ENCODE assay signal across 26 cellular contexts in genomic region chr2:143742631-143743030, GRCh38.
A peak's percentile ranks its signal among the peaks of the same experiment; 100 is the strongest.
DNase-seq lines count a peak whose midpoint lies in the region; ATAC-seq and TF ChIP-seq lines count a peak whose summit lies in the region.
"Had no signal": no experiment of that assay in that cellular context is flagged by ENCODE, and none has a peak within 500 bp of the region (broad histone marks: within the 10 kb centered on the region; RNA-seq: fewer than 3 reads in every experiment).

No MANE protein-coding gene starts in this region.

- no peak overlapping the region for H3K27ac ChIP-seq in CD8-positive, alpha-beta T cell (ENCODE audit: low read depth, low read length)
- H3K27ac ChIP-seq in SK-N-MC (peak overlapping the region; percentile 79), neural progenitor cell (no peak overlapping the region)
- H3K27ac ChIP-seq: colonic mucosa, thoracic aorta, uterus, VCaP had no signal

- peaks cover 7% of the 10 kb centered on the region for H3K4me1 Mint-ChIP-seq in CD8-positive, alpha-beta T cell (ENCODE audit: low read depth)
- no peaks in the 10 kb centered on the region for H3K4me1 Mint-ChIP-seq in neural progenitor cell
- H3K4me1 Mint-ChIP-seq: activated CD4-positive, alpha-beta T cell treated with anti-CD3 and anti-CD28 coated beads, Interleukin-2, amount 10 ng/mL, durations not matched to agents 24 days and 14 days had no signal

- H3K9ac ChIP-seq in SK-N-MC (ENCODE audit: insufficient read length) (no peak overlapping the region), neural progenitor cell (no peak overlapping the region)

- no peaks in the 10 kb centered on the region for H3F3A ChIP-seq in neural progenitor cell (ENCODE audit: low read depth)

- no peaks in the 10 kb centered on the region for H4K20me1 ChIP-seq in neural progenitor cell (ENCODE audit: low read depth)

- H3K4me1 ChIP-seq in CD8-positive, alpha-beta T cell (ENCODE audit: insufficient read depth, low read length), result no peaks in the 10 kb centered on the region
- no peaks in the 10 kb centered on the region for H3K4me1 ChIP-seq in neural progenitor cell
- H3K4me1 ChIP-seq: colonic mucosa, uterus had no signal

- TF ChIP-seq CTCF in CD8-positive, alpha-beta T cell (IDR thresholded peaks at IDR 0.05), result no peak
- TF ChIP-seq CTCF in neural progenitor cell (IDR thresholded peaks at IDR 0.05), result no peak

- POLR2A ChIA-PET in CD8-positive, alpha-beta T cell (lab: Charles Lee), result interaction anchor here (1.1 kb wide), 1 partner anchor 28 kb away, joined by 3 read pairs; no protein-coding TSS in a partner anchor

- CTCF ChIA-PET in CD8-positive, alpha-beta T cell (lab: Charles Lee), result no interaction called here

- H3K4me3 ChIP-seq in CD8-positive, alpha-beta T cell (ENCODE audit: low read depth, low read length), result no peak overlapping the region
- H3K4me3 ChIP-seq in SK-N-MC (peak overlapping the region; percentile 42), neural progenitor cell (no peak overlapping the region)
- H3K4me3 ChIP-seq: colonic mucosa, thoracic aorta, uterus had no signal

- peak overlapping the region; percentile 60 for H3K27ac Mint-ChIP-seq in CD8-positive, alpha-beta T cell
- H3K27ac Mint-ChIP-seq in neural progenitor cell, result no peak overlapping the region
- H3K27ac Mint-ChIP-seq: activated CD4-positive, alpha-beta T cell treated with anti-CD3 and anti-CD28 coated beads, Interleukin-2, amount 10 ng/mL, durations not matched to agents 24 days and 14 days; progenitor cell of endocrine pancreas had no signal

- no peak for ATAC-seq in CD8-positive, alpha-beta T cell
- no peak for ATAC-seq in GM18907 (IDR thresholded peaks at IDR 0.05; ENCODE audit: unreplicated experiment)
- ATAC-seq: HCT116; stimulated activated naive CD8-positive, alpha-beta T cell treated with anti-CD3 and anti-CD28 coated beads, Interleukin-15, Interleukin-2, amounts not matched to agents 100 U/mL and 50 U/mL, for 24 hours had no signal

- H3K4me3 Mint-ChIP-seq in CD8-positive, alpha-beta T cell, result no peak overlapping the region
- H3K4me3 Mint-ChIP-seq in neural progenitor cell, result no peak overlapping the region
- H3K4me3 Mint-ChIP-seq: activated CD4-positive, alpha-beta T cell treated with anti-CD3 and anti-CD28 coated beads, Interleukin-2, amount 10 ng/mL, durations not matched to agents 24 days and 14 days had no signal

- no peaks in the 10 kb centered on the region for H3K9me3 ChIP-seq in CD8-positive, alpha-beta T cell (ENCODE audit: low read length)
- no peaks in the 10 kb centered on the region for H3K9me3 ChIP-seq in SK-N-MC (ENCODE audit: low read depth, low read length)
- H3K9me3 ChIP-seq in neural progenitor cell (ENCODE audit: low read depth), result no peaks in the 10 kb centered on the region
- H3K9me3 ChIP-seq: colonic mucosa, thoracic aorta, uterus had no signal

- no peaks in the 10 kb centered on the region for H3K27me3 ChIP-seq in CD8-positive, alpha-beta T cell (ENCODE audit: insufficient read depth, low read length)
- no peaks in the 10 kb centered on the region for H3K27me3 ChIP-seq in neural progenitor cell
- H3K27me3 ChIP-seq: colonic mucosa, uterus had no signal

- no peaks in the 10 kb centered on the region for H3K79me2 ChIP-seq in neural progenitor cell (ENCODE audit: low read depth)

- H3K9me3 Mint-ChIP-seq in CD8-positive, alpha-beta T cell, result no peaks in the 10 kb centered on the region
- no peaks in the 10 kb centered on the region for H3K9me3 Mint-ChIP-seq in neural progenitor cell
- H3K9me3 Mint-ChIP-seq: activated CD4-positive, alpha-beta T cell treated with anti-CD3 and anti-CD28 coated beads, Interleukin-2, amount 10 ng/mL, durations not matched to agents 24 days and 14 days had no signal

- peaks cover 74% of the 10 kb centered on the region for H3K36me3 Mint-ChIP-seq in CD8-positive, alpha-beta T cell
- H3K36me3 Mint-ChIP-seq in neural progenitor cell, result no peaks in the 10 kb centered on the region

- no peak overlapping the region for H3K4me2 ChIP-seq in neural progenitor cell

- no peaks in the 10 kb centered on the region for H3K27me3 Mint-ChIP-seq in CD8-positive, alpha-beta T cell (ENCODE audit: low read depth)
- H3K27me3 Mint-ChIP-seq in neural progenitor cell (ENCODE audit: insufficient read depth, low read depth), result peaks cover 3% of the 10 kb centered on the region
- H3K27me3 Mint-ChIP-seq: activated CD4-positive, alpha-beta T cell treated with anti-CD3 and anti-CD28 coated beads, Interleukin-2, amount 10 ng/mL, durations not matched to agents 24 days and 14 days had no signal

- intact Hi-C loops in CD8-positive, alpha-beta T cell (cut with DNase I, micrococcal nuclease), result no loop called here

- no peak for DNase-seq in CD8-positive, alpha-beta T cell
- DNase-seq in SK-N-MC (ENCODE audit: low read depth, low spot score), result peak; percentile 28
- DNase-seq in fibroblast of gingiva (ENCODE audit: low read depth), result peak; percentile 21
- DNase-seq in neural progenitor cell (ENCODE audit: low spot score), result no peak
- DNase-seq in activated CD4-positive, CD25-positive, alpha-beta regulatory T cell treated with anti-CD3 and anti-CD28 coated beads, Interleukin-2, amount 50 U/mL, for 72 hours, result no peak
- no peak for DNase-seq in epidermal melanocyte (ENCODE audit: insufficient read length, low spot score)
- DNase-seq: activated CD4-positive, alpha-beta T cell treated with anti-CD3 and anti-CD28 coated beads, Interleukin-2, amount 10 ng/mL, durations not matched to agents 24 days and 14 days; activated gamma-delta T cell treated with Interleukin-2 at 50 U/mL for 16 hours; activated T-cell treated with anti-CD3 and anti-CD28 coated beads, Interleukin-2, amount 50 U/mL, for 1 hour; colonic mucosa; DMS53; effector CD8-positive, alpha-beta T cell; GDM1; Kasumi-1; MV-4-11; NCI-H2171; NCI-H524 treated with DMSO at 0.1 percent for 48 hours; Right ventricle myocardium superior; stimulated activated naive CD8-positive, alpha-beta T cell treated with anti-CD3 and anti-CD28 coated beads, Interleukin-15, Interleukin-2, amounts not matched to agents 100 U/mL and 50 U/mL, for 24 hours; T-helper 9 cell; uterus had no signal

- H3K36me3 ChIP-seq in CD8-positive, alpha-beta T cell (ENCODE audit: insufficient read depth, low read length), result no peaks in the 10 kb centered on the region
- H3K36me3 ChIP-seq in SK-N-MC (ENCODE audit: insufficient read depth, low read length) (no peaks in the 10 kb centered on the region), neural progenitor cell (no peaks in the 10 kb centered on the region)
- H3K36me3 ChIP-seq: colonic mucosa, thoracic aorta, uterus had no signal

- peak overlapping the region; percentile 48 for H2AFZ ChIP-seq in neural progenitor cell (replicated peaks)

Comparison
In these comparisons a context has a peak if more than half of its experiments do, and no peak if none do; other contexts are left out.
1. DNase-seq: peak in SK-N-MC (single experiment) and fibroblast of gingiva (single experiment); none in CD8-positive, alpha-beta T cell (0 of 7), neural progenitor cell (single experiment), activated CD4-positive, CD25-positive, alpha-beta regulatory T cell treated with anti-CD3 and anti-CD28 coated beads, Interleukin-2, amount 50 U/mL, for 72 hours (single experiment) and epidermal melanocyte (single experiment).